Comparison of ENCODE assay signal across 8 cellular contexts in genomic region chr3:131361464-131362421, GRCh38. TPM values are rescaled to one million over a fixed set of nuclear protein-coding genes. Genes with fewer than 3 reads are reported as not detected.
DNase-seq lines count a peak whose midpoint lies in the region; FAIRE-seq and TF ChIP-seq lines count a peak whose summit lies in the region.

No MANE protein-coding gene starts in this region.

- peak overlapping the region; percentile 67 for H3K4me3 ChIP-seq in choroid plexus epithelial cell (ENCODE audit: low read depth, low read length)
- peak overlapping the region; percentile 30 to 64 (median 48) for H3K4me3 ChIP-seq in keratinocyte (ENCODE audit: control insufficient read depth in 2 of 3, extremely low read depth in 1 of 3, insufficient read depth in 2 of 3, low read depth in 1 of 3, low read length in 3 of 3)
- peak overlapping the region; percentile 42 to 76 (median 47) for H3K4me3 ChIP-seq in spleen

- no peak overlapping the region for H3K56ac ChIP-seq in H9 (ENCODE audit: insufficient read length, low read depth, low read length)

- no peak overlapping the region for H2BK12ac ChIP-seq in H9 (ENCODE audit: insufficient read length, low read depth, low read length)

- intact Hi-C loops in spleen (cut with DNase I; ENCODE audit: low total_unique reads): no loop called here

- no peak overlapping the region for H2BK5ac ChIP-seq in H9 (ENCODE audit: insufficient read length, low read length)

- H3K4ac ChIP-seq in H9 (ENCODE audit: low read depth, low read length): no peak overlapping the region

- peaks cover 3 to 25% of the 10 kb centered on the region in 2 experiments; a peak in 2 of 5 replicates for H3K9me3 Mint-ChIP-seq in H9

- peak overlapping the region; percentile 51 for H3K9ac ChIP-seq in H9 (ENCODE audit: extremely low read depth, insufficient read length, low read length)
- peak overlapping the region; percentile 57 for H3K9ac ChIP-seq in keratinocyte (ENCODE audit: control insufficient read depth, extremely low read depth, insufficient read depth, low read length)

- TF ChIP-seq POLR2A in GM10847 (IDR thresholded peaks at IDR 0.05; ENCODE audit: extremely low read depth, insufficient read length): peak; percentile 33
- no peak for TF ChIP-seq POLR2A in spleen (IDR thresholded peaks at IDR 0.05)

- dilution Hi-C loops in keratinocyte (cut with MboI; ENCODE audit: extremely low pct_ligation_motif_present, low sequenced_read_pairs): no loop called here

- peaks cover 0 to 45% (median 24%) of the 10 kb centered on the region in 3 experiments; a peak in 5 of 7 replicates for H3K36me3 Mint-ChIP-seq in H9 (ENCODE audit: insufficient read depth in 1 of 3, low read depth in 3 of 3)

- H2BK20ac ChIP-seq in H9 (ENCODE audit: low read depth, low read length, poor library complexity, severe bottlenecking): no peak overlapping the region

- H2BK15ac ChIP-seq in H9 (ENCODE audit: low read depth, low read length): no peak overlapping the region

- H3K79me1 ChIP-seq in H9 (ENCODE audit: insufficient read depth, low read depth, low read length, poor library complexity, severe bottlenecking): no peaks in the 10 kb centered on the region

- H4K5ac ChIP-seq in H9 (ENCODE audit: insufficient read length, low read depth, low read length): no peak overlapping the region

- no peak overlapping the region for H2AK5ac ChIP-seq in H9 (ENCODE audit: insufficient read length, low read length)

- H4K20me1 ChIP-seq in H9 (ENCODE audit: control insufficient read depth, insufficient read depth, insufficient read length) (no peaks in the 10 kb centered on the region), keratinocyte (ENCODE audit: control insufficient read depth, extremely low read depth, insufficient read depth, low read length) (no peaks in the 10 kb centered on the region)

- FAIRE-seq in keratinocyte (lab: Jason Lieb, UNC): peak; percentile 13

- H3K4me2 ChIP-seq in H9 (ENCODE audit: insufficient read depth, insufficient read length, low read length) (peak overlapping the region; percentile 56), keratinocyte (ENCODE audit: control insufficient read depth, extremely low read depth, insufficient read depth, low read depth, low read length) (peak overlapping the region; percentile 80)

- no peak overlapping the region for H3K23ac ChIP-seq in H9 (ENCODE audit: insufficient read length, low read depth, low read length)

- H3K4me1 ChIP-seq in H9 (ENCODE audit: insufficient read depth, low read length) (no peaks in the 10 kb centered on the region), keratinocyte (ENCODE audit: control insufficient read depth, extremely low read depth, insufficient read depth, low read length) (peaks cover 4% of the 10 kb centered on the region), spleen (peaks cover 0 to 21% (median 13%) of the 10 kb centered on the region in 6 donors)

- TF ChIP-seq CTCF in H9 (conservative IDR thresholded peaks at IDR 0.05) (no peak), choroid plexus epithelial cell (conservative IDR thresholded peaks at IDR 0.05; ENCODE audit: low read depth, low read length) (no peak), keratinocyte (optimal IDR thresholded peaks at IDR 0.05 in 1 of 3, IDR thresholded peaks at IDR 0.05 in 1 of 3, conservative IDR thresholded peaks at IDR 0.05 in 1 of 3; ENCODE audit: extremely low read depth in 1 of 3, insufficient read depth in 2 of 3, low read length in 3 of 3) (no peak), spleen (IDR thresholded peaks at IDR 0.05 in 8 of 11, conservative IDR thresholded peaks at IDR 0.05 in 3 of 11) (no peak)

- no peaks in the 10 kb centered on the region; the same call in 1 of the 2 replicates for H3K27me3 Mint-ChIP-seq in H9 (ENCODE audit: low read depth)

- no peak overlapping the region for H2BK120ac ChIP-seq in H9 (ENCODE audit: low read depth, low read length, poor library complexity, severe bottlenecking)

- peak overlapping the region; percentile 29 to 98 (median 91); a peak in 5 of 7 replicates for H3K27ac Mint-ChIP-seq in H9

- H2AFZ ChIP-seq in H9 (ENCODE audit: low read length) (no peak overlapping the region), keratinocyte (ENCODE audit: control insufficient read depth, low read length) (peak overlapping the region; percentile 94)

- H3K4me3 Mint-ChIP-seq in H9: peak overlapping the region; percentile 73 to 82

- H3K9me3 ChIP-seq in H9 (ENCODE audit: control insufficient read depth, low read depth, low read length) (no peaks in the 10 kb centered on the region), keratinocyte (ENCODE audit: control insufficient read depth, low read depth, low read length) (no peaks in the 10 kb centered on the region), spleen (peaks cover 0 to 6% (median 0%) of the 10 kb centered on the region in 8 donors)

- no CpG with 5 or more reads among the region's 64 CpGs for WGBS in H9 (ENCODE audit: extremely low coverage, insufficient read length, low lambda C conversion rate)
- WGBS in spleen, 5 donors: 5 to 20% (median 10%) methylated on average over 37 to 64 of the region's 64 CpGs

- H3K79me2 ChIP-seq in H9 (ENCODE audit: insufficient read depth, low read length) (no peaks in the 10 kb centered on the region), keratinocyte (ENCODE audit: control insufficient read depth, insufficient read depth, low read length) (no peaks in the 10 kb centered on the region)

- H4K91ac ChIP-seq in H9 (ENCODE audit: insufficient read length, low read depth, low read length): no peak overlapping the region

- H3K36me3 ChIP-seq in keratinocyte (ENCODE audit: control insufficient read depth in 2 of 2, extremely low read depth in 1 of 2, insufficient read depth in 2 of 2, low read length in 2 of 2): no peaks in the 10 kb centered on the region
- peaks cover 0 to 4% (median 0%) of the 10 kb centered on the region in 6 donors for H3K36me3 ChIP-seq in spleen

- peaks cover 4% of the 10 kb centered on the region for H3K23me2 ChIP-seq in H9 (ENCODE audit: insufficient read length, low read depth, low read length, poor library complexity, severe bottlenecking)

- H3K4me1 Mint-ChIP-seq in H9: peaks cover 14 to 21% of the 10 kb centered on the region in 2 experiments

- peak overlapping the region; percentile 34 for H3K14ac ChIP-seq in H9 (ENCODE audit: insufficient read depth, low read length)

- H3K18ac ChIP-seq in H9 (ENCODE audit: insufficient read length, low read depth, low read length): peak overlapping the region; percentile 33

- DNase-seq in H9 (peak; percentile 99), NCI-H460 (ENCODE audit: extremely low read depth, low read depth) (peak; percentile 94), choroid plexus epithelial cell (ENCODE audit: low read depth) (peak; percentile 69), keratinocyte (ENCODE audit: low read depth, low spot score) (peak; percentile 36), spleen (peak; percentile 96), SKM-1 (lab: John Stamatoyannopoulos, UW; ENCODE audit: unreplicated experiment) (no peak), SIG-M5 (lab: John Stamatoyannopoulos, UW) (no peak)

- H4K8ac ChIP-seq in H9 (replicated peaks; ENCODE audit: insufficient read length, low read depth, low read length): no peak overlapping the region

- no peak overlapping the region for H3T11ph ChIP-seq in H9 (ENCODE audit: low read length)

- no peaks in the 10 kb centered on the region for H3K27me3 ChIP-seq in H9 (ENCODE audit: insufficient read depth, low read length)
- H3K27me3 ChIP-seq in keratinocyte (ENCODE audit: control insufficient read depth, extremely low read depth, insufficient read depth, low read length): no peaks in the 10 kb centered on the region
- H3K27me3 ChIP-seq in spleen (replicated peaks in 1 of 7): peaks cover 0 to 28% (median 10%) of the 10 kb centered on the region in 7 donors

- H3K9me1 ChIP-seq in keratinocyte (ENCODE audit: control insufficient read depth, extremely low read depth, insufficient read depth, low read length): no peaks in the 10 kb centered on the region

- H3K27ac ChIP-seq in H9 (ENCODE audit: insufficient read length, low read depth, low read length) (no peak overlapping the region), keratinocyte (ENCODE audit: control insufficient read depth, insufficient read depth, low read length) (no peak overlapping the region), spleen (peak overlapping the region; percentile 64 to 89 (median 78))

RNA-seq across cellular contexts. Expression of gene NUDT16, which starts 19.8 kb away (rescaled TPM):
- total RNA-seq in H9 (2021): 16.9 and 18.2 TPM in 2 replicates
- 6.5 and 7.6 TPM in 2 replicates for total RNA-seq in NCI-H460 (2014; rRNA removed; shearing (Covaris generic))
- 19.7 and 20.8 TPM in 2 replicates for polyA plus RNA-seq in NCI-H460 (2014; cell fraction: nucleus; rRNA removed)
- 3.6 to 6.9 TPM (median 6.4 TPM) in 3 replicates for polyA plus RNA-seq in keratinocyte
- polyA plus RNA-seq in keratinocyte (2011; ENCODE audit: low read depth): 6.9 TPM
- 6.2 and 6.6 TPM in 2 replicates for polyA plus RNA-seq in keratinocyte (2011; cell fraction: cytosol; rRNA removed)
- 11.2 and 11.7 TPM in 2 replicates for polyA plus RNA-seq in keratinocyte (2011; cell fraction: nucleus; rRNA removed)
- polyA plus RNA-seq in keratinocyte (2012; ENCODE audit: low replicate concordance): 6.1 and 9.8 TPM in 2 replicates
- 4.0 to 4.3 TPM (median 4.0 TPM) in 3 replicates for polyA minus RNA-seq in keratinocyte
- polyA minus RNA-seq in keratinocyte (2011; cell fraction: cytosol; rRNA and poly(A)+ RNA removed): 10.6 TPM
- 4.6 and 5.9 TPM in 2 replicates for polyA minus RNA-seq in keratinocyte (2011; cell fraction: nucleus; rRNA and poly(A)+ RNA removed)
- total RNA-seq in spleen: 10 to 100 TPM; 16.9 to 64.5 (median 38.1) TPM
- polyA plus RNA-seq in spleen: 10 to 100 TPM; 13.2 to 20.2 (median 15.3) TPM

Comparison
In these comparisons a context has a peak if more than half of its experiments do, and no peak if none do; other contexts are left out.
1. DNase-seq: peak in H9 (single experiment), NCI-H460 (single experiment), choroid plexus epithelial cell (single experiment), keratinocyte (single experiment) and spleen (single experiment); none in SKM-1 (single experiment) and SIG-M5 (single experiment).
2. H3K27ac ChIP-seq: peak in spleen (8 of 8); none in H9 (single experiment) and keratinocyte (single experiment).
3. Peak in every context shown above with its lines, with median percentiles within 50 percentile points of each other: H3K4me3 ChIP-seq.